Comparison of ENCODE assay signal across 17 cellular contexts in genomic region chr14:34161351-34162169, GRCh38.
A peak's percentile ranks its signal among the peaks of the same experiment; 100 is the strongest.
DNase-seq lines count a peak whose midpoint lies in the region; ATAC-seq, FAIRE-seq and TF ChIP-seq lines count a peak whose summit lies in the region.
"Had no signal": no experiment of that assay in that cellular context is flagged by ENCODE, and none has a peak within 500 bp of the region (broad histone marks: within the 10 kb centered on the region; RNA-seq: fewer than 3 reads in every experiment).

No MANE protein-coding gene starts in this region.

- dilution Hi-C loops in keratinocyte (cut with MboI; ENCODE audit: extremely low pct_ligation_motif_present, low sequenced_read_pairs), result no loop called here

- no peak for TF ChIP-seq CTCF in keratinocyte (optimal IDR thresholded peaks at IDR 0.05 in 1 of 3, IDR thresholded peaks at IDR 0.05 in 1 of 3, conservative IDR thresholded peaks at IDR 0.05 in 1 of 3; ENCODE audit: extremely low read depth in 1 of 3, insufficient read depth in 2 of 3, low read length in 3 of 3)

- H3K9me3 Mint-ChIP-seq in activated naive CD4-positive, alpha-beta T cell treated with anti-CD3 and anti-CD28 coated beads, Interleukin-2, amount 50 U/mL, for 72 hours, result no peaks in the 10 kb centered on the region
- no peaks in the 10 kb centered on the region for H3K9me3 Mint-ChIP-seq in activated naive CD4-positive, alpha-beta T cell treated with anti-CD3 and anti-CD28 coated beads, Interleukin-2, amount 10 ng/mL, durations not matched to agents 7 days and 5 days
- no peaks in the 10 kb centered on the region for H3K9me3 Mint-ChIP-seq in activated naive CD8-positive, alpha-beta T cell treated with anti-CD3 and anti-CD28 coated beads, Interleukin-2, amount 50 U/mL, for 24 hours

- no peak overlapping the region for H3K27ac Mint-ChIP-seq in activated naive CD4-positive, alpha-beta T cell treated with anti-CD3 and anti-CD28 coated beads, Interleukin-2, amount 50 U/mL, for 72 hours
- no peak overlapping the region for H3K27ac Mint-ChIP-seq in activated naive CD4-positive, alpha-beta T cell treated with anti-CD3 and anti-CD28 coated beads, Interleukin-2, amount 10 ng/mL, durations not matched to agents 7 days and 5 days
- no peak overlapping the region for H3K27ac Mint-ChIP-seq in activated naive CD8-positive, alpha-beta T cell treated with anti-CD3 and anti-CD28 coated beads, Interleukin-2, amount 50 U/mL, for 24 hours

- peaks cover 5% of the 10 kb centered on the region for H3K4me1 Mint-ChIP-seq in activated naive CD4-positive, alpha-beta T cell treated with anti-CD3 and anti-CD28 coated beads, Interleukin-2, amount 10 ng/mL, durations not matched to agents 7 days and 5 days
- H3K4me1 Mint-ChIP-seq in activated naive CD8-positive, alpha-beta T cell treated with anti-CD3 and anti-CD28 coated beads, Interleukin-2, amount 50 U/mL, for 24 hours, result peaks cover 12% of the 10 kb centered on the region

- peak overlapping the region; percentile 62 for H3K27ac ChIP-seq in keratinocyte (ENCODE audit: control insufficient read depth, insufficient read depth, low read length)
- H3K27ac ChIP-seq: C4-2B had no signal

- H3K36me3 Mint-ChIP-seq in activated naive CD4-positive, alpha-beta T cell treated with anti-CD3 and anti-CD28 coated beads, Interleukin-2, amount 50 U/mL, for 72 hours, result no peaks in the 10 kb centered on the region
- H3K36me3 Mint-ChIP-seq in activated naive CD4-positive, alpha-beta T cell treated with anti-CD3 and anti-CD28 coated beads, Interleukin-2, amount 10 ng/mL, durations not matched to agents 7 days and 5 days, result no peaks in the 10 kb centered on the region
- no peaks in the 10 kb centered on the region for H3K36me3 Mint-ChIP-seq in activated naive CD8-positive, alpha-beta T cell treated with anti-CD3 and anti-CD28 coated beads, Interleukin-2, amount 50 U/mL, for 24 hours (ENCODE audit: low read depth)

- H3K9me3 ChIP-seq in keratinocyte (ENCODE audit: control insufficient read depth, low read depth, low read length), result no peaks in the 10 kb centered on the region

- peak; percentile 91 for FAIRE-seq in keratinocyte (lab: Jason Lieb, UNC)
- FAIRE-seq: GM18507 had no signal

- no peaks in the 10 kb centered on the region for H3K36me3 ChIP-seq in keratinocyte (ENCODE audit: control insufficient read depth in 2 of 2, extremely low read depth in 1 of 2, insufficient read depth in 2 of 2, low read length in 2 of 2)

- H3K4me1 ChIP-seq in keratinocyte (ENCODE audit: control insufficient read depth, extremely low read depth, insufficient read depth, low read length), result peaks cover 22% of the 10 kb centered on the region

- H3K27me3 ChIP-seq in keratinocyte (ENCODE audit: control insufficient read depth, extremely low read depth, insufficient read depth, low read length), result no peaks in the 10 kb centered on the region

- ATAC-seq in activated naive CD4-positive, alpha-beta T cell treated with anti-CD3 and anti-CD28 coated beads, Interleukin-2, amount 50 U/mL, for 72 hours, result peak; percentile 24 to 37
- peak; percentile 54 for ATAC-seq in activated naive CD8-positive, alpha-beta T cell treated with anti-CD3 and anti-CD28 coated beads, Interleukin-2, amount 50 U/mL, for 24 hours
- no peak for ATAC-seq in HG03175 (IDR thresholded peaks at IDR 0.05; ENCODE audit: unreplicated experiment)
- ATAC-seq: HCT116 had no signal

- peak overlapping the region in 1 of 3 experiments; percentile 12 for H3K4me3 ChIP-seq in keratinocyte (ENCODE audit: control insufficient read depth in 2 of 3, extremely low read depth in 1 of 3, insufficient read depth in 2 of 3, low read depth in 1 of 3, low read length in 3 of 3)

- no peaks in the 10 kb centered on the region for H4K20me1 ChIP-seq in keratinocyte (ENCODE audit: control insufficient read depth, extremely low read depth, insufficient read depth, low read length)

- H3K9ac ChIP-seq in keratinocyte (ENCODE audit: control insufficient read depth, extremely low read depth, insufficient read depth, low read length), result peak overlapping the region; percentile 4

- H3K4me3 Mint-ChIP-seq in activated naive CD4-positive, alpha-beta T cell treated with anti-CD3 and anti-CD28 coated beads, Interleukin-2, amount 10 ng/mL, durations not matched to agents 7 days and 5 days, result no peak overlapping the region
- H3K4me3 Mint-ChIP-seq in activated naive CD8-positive, alpha-beta T cell treated with anti-CD3 and anti-CD28 coated beads, Interleukin-2, amount 50 U/mL, for 24 hours, result no peak overlapping the region

- CTCF ChIA-PET in activated naive CD4-positive, alpha-beta T cell treated with anti-CD3 and anti-CD28 coated beads, Interleukin-2, amount 10 ng/mL, durations not matched to agents 7 days and 5 days (lab: Charles Lee), result no interaction called here

- H3K4me2 ChIP-seq in keratinocyte (ENCODE audit: control insufficient read depth, extremely low read depth, insufficient read depth, low read depth, low read length), result peak overlapping the region; percentile 57

- H2AFZ ChIP-seq in keratinocyte (ENCODE audit: control insufficient read depth, low read length), result no peak overlapping the region

- peaks cover 8% of the 10 kb centered on the region for H3K27me3 Mint-ChIP-seq in activated naive CD4-positive, alpha-beta T cell treated with anti-CD3 and anti-CD28 coated beads, Interleukin-2, amount 10 ng/mL, durations not matched to agents 7 days and 5 days
- peaks cover 7% of the 10 kb centered on the region for H3K27me3 Mint-ChIP-seq in activated naive CD8-positive, alpha-beta T cell treated with anti-CD3 and anti-CD28 coated beads, Interleukin-2, amount 50 U/mL, for 24 hours

- H3K79me2 ChIP-seq in keratinocyte (ENCODE audit: control insufficient read depth, insufficient read depth, low read length), result no peaks in the 10 kb centered on the region

- H3K9me1 ChIP-seq in keratinocyte (ENCODE audit: control insufficient read depth, extremely low read depth, insufficient read depth, low read length), result no peaks in the 10 kb centered on the region

- DNase-seq in activated naive CD4-positive, alpha-beta T cell treated with anti-CD3 and anti-CD28 coated beads, Interleukin-2, amount 50 U/mL, for 72 hours (ENCODE audit: low spot score in 2 of 2), result no peak
- no peak for DNase-seq in activated naive CD4-positive, alpha-beta T cell treated with anti-CD3 and anti-CD28 coated beads, Interleukin-2, amount 10 ng/mL, durations not matched to agents 7 days and 5 days
- DNase-seq in HT1080 (ENCODE audit: low read depth) (peak; percentile 11), keratinocyte (ENCODE audit: low read depth, low spot score) (peak; percentile 64), middle frontal gyrus (ENCODE audit: extremely low spot score, low spot score) (no peak), amniotic stem cell (lab: John Stamatoyannopoulos, UW) (no peak)
- no peak for DNase-seq in activated naive CD8-positive, alpha-beta T cell treated with anti-CD3 and anti-CD28 coated beads, Interleukin-2, amount 50 U/mL, for 24 hours
- DNase-seq: DMS153, KG1, NCI-H1105, NCI-H187, NCI-H2171, NCI-H82 had no signal

Comparison
In these comparisons a context has a peak if more than half of its experiments do, and no peak if none do; other contexts are left out.
1. DNase-seq: peak in HT1080 (single experiment) and keratinocyte (single experiment); none in activated naive CD4-positive, alpha-beta T cell treated with anti-CD3 and anti-CD28 coated beads, Interleukin-2, amount 50 U/mL, for 72 hours (0 of 2), activated naive CD4-positive, alpha-beta T cell treated with anti-CD3 and anti-CD28 coated beads, Interleukin-2, amount 10 ng/mL, durations not matched to agents 7 days and 5 days (single experiment), activated naive CD8-positive, alpha-beta T cell treated with anti-CD3 and anti-CD28 coated beads, Interleukin-2, amount 50 U/mL, for 24 hours (single experiment), middle frontal gyrus (single experiment) and amniotic stem cell (single experiment).